ENCODE assay signal across 16 cellular contexts in the genomic region with DNA sequence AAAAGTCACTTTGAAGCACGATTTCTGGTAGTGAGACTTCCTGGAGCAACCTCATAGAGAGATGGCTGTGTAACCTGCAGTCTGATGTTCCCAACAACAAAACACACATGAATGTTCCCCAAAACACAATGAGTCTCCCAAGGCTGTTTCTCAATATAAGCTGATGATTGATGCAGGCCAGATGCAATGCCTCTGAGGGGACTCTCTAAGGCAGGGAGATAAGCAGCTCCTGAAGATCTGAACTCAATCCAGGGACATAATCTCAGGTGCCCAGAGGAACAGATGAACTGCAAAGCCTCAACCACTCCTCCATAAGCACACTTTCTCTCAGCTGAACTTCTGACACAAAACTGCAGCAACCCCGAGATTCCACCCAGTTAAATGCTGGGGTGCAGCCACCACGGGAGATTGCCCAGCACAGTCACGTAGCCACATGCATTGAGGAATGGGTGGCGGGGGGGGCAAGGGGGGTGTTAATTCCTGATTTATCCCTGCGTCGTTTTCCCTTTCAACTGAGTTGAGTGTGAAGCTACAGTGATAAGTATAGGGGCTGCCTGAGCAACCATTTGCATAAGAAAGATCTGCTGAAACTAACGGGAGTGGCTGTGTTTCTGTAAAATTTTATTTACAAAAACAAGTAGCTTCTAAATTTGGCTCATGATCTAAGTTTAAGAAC.
"Had no signal": no experiment of that assay in that cellular context is flagged by ENCODE, and none has a peak within 500 bp of the region (broad histone marks: within the 10 kb centered on the region; RNA-seq: fewer than 3 reads in every experiment).

No MANE protein-coding gene starts in this region.

- H3K4me3 Mint-ChIP-seq: activated CD4-positive, alpha-beta memory T cell treated with anti-CD3 and anti-CD28 coated beads, Interleukin-2, amount 10 ng/mL, durations not matched to agents 7 days and 5 days; natural killer cell treated with Interleukin-12 subunit alpha and Interleukin-12 subunit beta and Interleukin-15 and Interleukin-18, amount 100 ng/mL, for 72 hours; stimulated activated naive CD8-positive, alpha-beta T cell treated with anti-CD3 and anti-CD28 coated beads, Interleukin-15, Interleukin-2, amounts not matched to agents 100 ng/mL and 50 ng/mL, for 24 hours had no signal

- H3K27me3 ChIP-seq: ascending aorta, testis had no signal

- H3K9me3 Mint-ChIP-seq: activated CD4-positive, alpha-beta memory T cell treated with anti-CD3 and anti-CD28 coated beads, Interleukin-2, amount 10 ng/mL, durations not matched to agents 7 days and 5 days; stimulated activated naive CD8-positive, alpha-beta T cell treated with anti-CD3 and anti-CD28 coated beads, Interleukin-15, Interleukin-2, amounts not matched to agents 100 ng/mL and 50 ng/mL, for 24 hours had no signal

- H3K36me3 ChIP-seq: ascending aorta, gastroesophageal sphincter had no signal

- H3K9me3 ChIP-seq: ascending aorta, gastroesophageal sphincter, testis had no signal

- DNase-seq: activated CD4-positive, alpha-beta memory T cell treated with anti-CD3 and anti-CD28 coated beads, Interleukin-2, amount 10 ng/mL, durations not matched to agents 7 days and 5 days; activated gamma-delta T cell; activated T-cell treated with anti-CD3 and anti-CD28 coated beads, Interleukin-2, amount 50 U/mL, for 48 hours; effector CD8-positive, alpha-beta T cell; hippocampal formation; stimulated activated CD4-positive, alpha-beta T cell treated with anti-CD3 and anti-CD28 coated beads, Interleukin-2, amount 100 ng/mL, for 48 hours; stimulated activated CD8-positive, alpha-beta memory T cell treated with anti-CD3 and anti-CD28 coated beads, Interleukin-4, amount 100 ng/mL, for 48 hours; T-helper 9 cell; testis had no signal

- H3K27ac Mint-ChIP-seq: activated CD4-positive, alpha-beta memory T cell treated with anti-CD3 and anti-CD28 coated beads, Interleukin-2, amount 10 ng/mL, durations not matched to agents 7 days and 5 days; natural killer cell treated with Interleukin-12 subunit alpha and Interleukin-12 subunit beta and Interleukin-15 and Interleukin-18, amount 100 ng/mL, for 72 hours; stimulated activated naive CD8-positive, alpha-beta T cell treated with anti-CD3 and anti-CD28 coated beads, Interleukin-15, Interleukin-2, amounts not matched to agents 100 ng/mL and 50 ng/mL, for 24 hours had no signal

- H3K27me3 Mint-ChIP-seq: activated CD4-positive, alpha-beta memory T cell treated with anti-CD3 and anti-CD28 coated beads, Interleukin-2, amount 10 ng/mL, durations not matched to agents 7 days and 5 days had no signal

- ATAC-seq: gastroesophageal sphincter; natural killer cell treated with Interleukin-12 subunit alpha and Interleukin-12 subunit beta and Interleukin-15 and Interleukin-18, amount 100 ng/mL, for 72 hours had no signal

- H3K4me3 ChIP-seq: ascending aorta, coronary artery, gastroesophageal sphincter, lung, testis had no signal

- H3K36me3 Mint-ChIP-seq: natural killer cell treated with Interleukin-12 subunit alpha and Interleukin-12 subunit beta and Interleukin-15 and Interleukin-18, amount 100 ng/mL, for 72 hours had no signal

- H3K4me1 Mint-ChIP-seq: activated CD4-positive, alpha-beta memory T cell treated with anti-CD3 and anti-CD28 coated beads, Interleukin-2, amount 10 ng/mL, durations not matched to agents 7 days and 5 days had no signal

- H3K4me1 ChIP-seq: ascending aorta, gastroesophageal sphincter, testis had no signal

- H3K27ac ChIP-seq: ascending aorta, coronary artery, epithelial cell of prostate, gastroesophageal sphincter, testis had no signal
